Comparison of ENCODE assay signal across 1 cellular context in the genomic region with DNA sequence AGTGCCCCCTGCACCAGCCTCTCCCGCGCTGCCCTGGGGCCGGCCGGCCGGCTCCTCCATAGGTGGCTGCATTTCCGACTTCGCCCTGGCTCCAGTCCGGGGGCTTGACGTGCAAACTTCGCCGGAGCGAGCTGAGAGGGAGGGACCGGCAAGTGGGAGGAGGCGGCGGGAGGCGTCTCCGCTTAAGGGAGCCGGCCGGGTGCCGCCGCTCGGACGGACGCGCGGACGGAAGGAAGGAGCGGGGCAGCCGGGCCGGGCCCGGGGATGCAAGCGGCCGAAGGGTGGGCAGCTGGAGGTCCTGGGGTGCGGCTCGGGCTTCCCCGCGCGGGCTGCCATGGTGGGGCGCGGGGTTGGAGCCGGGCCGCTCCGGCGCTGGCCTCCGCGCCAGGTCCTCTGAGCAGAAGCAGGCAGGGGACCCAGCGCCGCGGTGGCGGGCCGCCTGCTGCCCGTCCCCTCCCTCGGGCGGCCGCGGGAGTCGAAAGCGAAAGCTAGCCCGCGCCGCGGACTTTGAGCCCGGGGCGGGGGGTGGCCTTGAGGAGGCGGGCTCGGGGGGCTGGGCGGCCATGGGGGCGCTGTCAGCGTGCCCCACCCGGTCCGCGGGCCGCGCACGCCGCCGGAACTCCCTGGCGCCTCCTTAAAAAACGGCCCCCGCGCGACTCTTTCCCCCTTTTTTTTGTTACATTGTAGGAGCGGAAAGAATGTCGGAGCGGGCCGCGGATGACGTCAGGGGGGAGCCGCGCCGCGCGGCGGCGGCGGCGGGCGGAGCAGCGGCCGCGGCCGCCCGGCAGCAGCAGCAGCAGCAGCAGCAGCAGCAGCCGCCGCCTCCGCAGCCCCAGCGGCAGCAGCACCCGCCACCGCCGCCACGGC.
TF ChIP-seq lines count a peak whose summit lies in the region.

A gene (minus strand): TSS at position 483 of the 867 bp plus-strand sequence.

TF ChIP-seq in HepG2, 621 proteins besides CTCF, POLR2A, EP300 and RAD21 (continued from another document and continues in another):
- TF ChIP-seq, protein P1, sequence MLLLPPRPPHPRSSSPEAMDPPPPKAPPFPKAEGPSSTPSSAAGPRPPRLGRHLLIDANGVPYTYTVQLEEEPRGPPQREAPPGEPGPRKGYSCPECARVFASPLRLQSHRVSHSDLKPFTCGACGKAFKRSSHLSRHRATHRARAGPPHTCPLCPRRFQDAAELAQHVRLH (CRISPR knock-in tag; IDR thresholded peaks at IDR 0.05; ENCODE audit: borderline replicate concordance, low read depth): no peak
- TF ChIP-seq PAF1 (CRISPR knock-in tag; IDR thresholded peaks at IDR 0.05): no peak
- no peak for TF ChIP-seq AKAP8 (CRISPR knock-in tag; IDR thresholded peaks at IDR 0.05)
- TF ChIP-seq ZNF558 (CRISPR knock-in tag; IDR thresholded peaks at IDR 0.05; ENCODE audit: borderline replicate concordance): no peak
- TF ChIP-seq, protein P2, sequence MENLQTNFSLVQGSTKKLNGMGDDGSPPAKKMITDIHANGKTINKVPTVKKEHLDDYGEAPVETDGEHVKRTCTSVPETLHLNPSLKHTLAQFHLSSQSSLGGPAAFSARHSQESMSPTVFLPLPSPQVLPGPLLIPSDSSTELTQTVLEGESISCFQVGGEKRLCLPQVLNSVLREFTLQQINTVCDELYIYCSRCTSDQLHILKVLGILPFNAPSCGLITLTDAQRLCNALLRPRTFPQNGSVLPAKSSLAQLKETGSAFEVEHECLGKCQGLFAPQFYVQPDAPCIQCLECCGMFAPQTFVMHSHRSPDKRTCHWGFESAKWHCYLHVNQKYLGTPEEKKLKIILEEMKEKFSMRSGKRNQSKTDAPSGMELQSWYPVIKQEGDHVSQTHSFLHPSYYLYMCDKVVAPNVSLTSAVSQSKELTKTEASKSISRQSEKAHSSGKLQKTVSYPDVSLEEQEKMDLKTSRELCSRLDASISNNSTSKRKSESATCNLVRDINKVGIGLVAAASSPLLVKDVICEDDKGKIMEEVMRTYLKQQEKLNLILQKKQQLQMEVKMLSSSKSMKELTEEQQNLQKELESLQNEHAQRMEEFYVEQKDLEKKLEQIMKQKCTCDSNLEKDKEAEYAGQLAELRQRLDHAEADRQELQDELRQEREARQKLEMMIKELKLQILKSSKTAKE (CRISPR knock-in tag; IDR thresholded peaks at IDR 0.05; ENCODE audit: borderline replicate concordance): no peak
- TF ChIP-seq, protein P3, sequence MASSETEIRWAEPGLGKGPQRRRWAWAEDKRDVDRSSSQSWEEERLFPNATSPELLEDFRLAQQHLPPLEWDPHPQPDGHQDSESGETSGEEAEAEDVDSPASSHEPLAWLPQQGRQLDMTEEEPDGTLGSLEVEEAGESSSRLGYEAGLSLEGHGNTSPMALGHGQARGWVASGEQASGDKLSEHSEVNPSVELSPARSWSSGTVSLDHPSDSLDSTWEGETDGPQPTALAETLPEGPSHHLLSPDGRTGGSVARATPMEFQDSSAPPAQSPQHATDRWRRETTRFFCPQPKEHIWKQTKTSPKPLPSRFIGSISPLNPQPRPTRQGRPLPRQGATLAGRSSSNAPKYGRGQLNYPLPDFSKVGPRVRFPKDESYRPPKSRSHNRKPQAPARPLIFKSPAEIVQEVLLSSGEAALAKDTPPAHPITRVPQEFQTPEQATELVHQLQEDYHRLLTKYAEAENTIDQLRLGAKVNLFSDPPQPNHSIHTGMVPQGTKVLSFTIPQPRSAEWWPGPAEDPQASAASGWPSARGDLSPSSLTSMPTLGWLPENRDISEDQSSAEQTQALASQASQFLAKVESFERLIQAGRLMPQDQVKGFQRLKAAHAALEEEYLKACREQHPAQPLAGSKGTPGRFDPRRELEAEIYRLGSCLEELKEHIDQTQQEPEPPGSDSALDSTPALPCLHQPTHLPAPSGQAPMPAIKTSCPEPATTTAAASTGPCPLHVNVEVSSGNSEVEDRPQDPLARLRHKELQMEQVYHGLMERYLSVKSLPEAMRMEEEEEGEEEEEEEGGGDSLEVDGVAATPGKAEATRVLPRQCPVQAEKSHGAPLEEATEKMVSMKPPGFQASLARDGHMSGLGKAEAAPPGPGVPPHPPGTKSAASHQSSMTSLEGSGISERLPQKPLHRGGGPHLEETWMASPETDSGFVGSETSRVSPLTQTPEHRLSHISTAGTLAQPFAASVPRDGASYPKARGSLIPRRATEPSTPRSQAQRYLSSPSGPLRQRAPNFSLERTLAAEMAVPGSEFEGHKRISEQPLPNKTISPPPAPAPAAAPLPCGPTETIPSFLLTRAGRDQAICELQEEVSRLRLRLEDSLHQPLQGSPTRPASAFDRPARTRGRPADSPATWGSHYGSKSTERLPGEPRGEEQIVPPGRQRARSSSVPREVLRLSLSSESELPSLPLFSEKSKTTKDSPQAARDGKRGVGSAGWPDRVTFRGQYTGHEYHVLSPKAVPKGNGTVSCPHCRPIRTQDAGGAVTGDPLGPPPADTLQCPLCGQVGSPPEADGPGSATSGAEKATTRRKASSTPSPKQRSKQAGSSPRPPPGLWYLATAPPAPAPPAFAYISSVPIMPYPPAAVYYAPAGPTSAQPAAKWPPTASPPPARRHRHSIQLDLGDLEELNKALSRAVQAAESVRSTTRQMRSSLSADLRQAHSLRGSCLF (CRISPR knock-in tag; IDR thresholded peaks at IDR 0.05; ENCODE audit: borderline replicate concordance): no peak
- no peak for TF ChIP-seq ZNF703 (CRISPR knock-in tag; IDR thresholded peaks at IDR 0.05; ENCODE audit: borderline replicate concordance)
- no peak for TF ChIP-seq SSRP1 (CRISPR knock-in tag; IDR thresholded peaks at IDR 0.05)
- TF ChIP-seq AGO2 (optimal IDR thresholded peaks at IDR 0.05; ENCODE audit: low read depth, low read length): peak; percentile 95
- no peak for TF ChIP-seq GTF2F1 (IDR thresholded peaks at IDR 0.05; ENCODE audit: low read length)
- no peak for TF ChIP-seq HOXA7 (CRISPR knock-in tag; IDR thresholded peaks at IDR 0.05)
- TF ChIP-seq ZNF672 (CRISPR knock-in tag; IDR thresholded peaks at IDR 0.05): no peak
- no peak for TF ChIP-seq ZFP41 (CRISPR knock-in tag; IDR thresholded peaks at IDR 0.05; ENCODE audit: borderline replicate concordance)
- TF ChIP-seq HNF4A (CRISPR knock-in tag; IDR thresholded peaks at IDR 0.05): peak; percentile 63
- TF ChIP-seq BHLHE40 (IDR thresholded peaks at IDR 0.05; ENCODE audit: low read length): peak; percentile 39; the same call in 1 of the 2 replicates
- TF ChIP-seq, protein P4, sequence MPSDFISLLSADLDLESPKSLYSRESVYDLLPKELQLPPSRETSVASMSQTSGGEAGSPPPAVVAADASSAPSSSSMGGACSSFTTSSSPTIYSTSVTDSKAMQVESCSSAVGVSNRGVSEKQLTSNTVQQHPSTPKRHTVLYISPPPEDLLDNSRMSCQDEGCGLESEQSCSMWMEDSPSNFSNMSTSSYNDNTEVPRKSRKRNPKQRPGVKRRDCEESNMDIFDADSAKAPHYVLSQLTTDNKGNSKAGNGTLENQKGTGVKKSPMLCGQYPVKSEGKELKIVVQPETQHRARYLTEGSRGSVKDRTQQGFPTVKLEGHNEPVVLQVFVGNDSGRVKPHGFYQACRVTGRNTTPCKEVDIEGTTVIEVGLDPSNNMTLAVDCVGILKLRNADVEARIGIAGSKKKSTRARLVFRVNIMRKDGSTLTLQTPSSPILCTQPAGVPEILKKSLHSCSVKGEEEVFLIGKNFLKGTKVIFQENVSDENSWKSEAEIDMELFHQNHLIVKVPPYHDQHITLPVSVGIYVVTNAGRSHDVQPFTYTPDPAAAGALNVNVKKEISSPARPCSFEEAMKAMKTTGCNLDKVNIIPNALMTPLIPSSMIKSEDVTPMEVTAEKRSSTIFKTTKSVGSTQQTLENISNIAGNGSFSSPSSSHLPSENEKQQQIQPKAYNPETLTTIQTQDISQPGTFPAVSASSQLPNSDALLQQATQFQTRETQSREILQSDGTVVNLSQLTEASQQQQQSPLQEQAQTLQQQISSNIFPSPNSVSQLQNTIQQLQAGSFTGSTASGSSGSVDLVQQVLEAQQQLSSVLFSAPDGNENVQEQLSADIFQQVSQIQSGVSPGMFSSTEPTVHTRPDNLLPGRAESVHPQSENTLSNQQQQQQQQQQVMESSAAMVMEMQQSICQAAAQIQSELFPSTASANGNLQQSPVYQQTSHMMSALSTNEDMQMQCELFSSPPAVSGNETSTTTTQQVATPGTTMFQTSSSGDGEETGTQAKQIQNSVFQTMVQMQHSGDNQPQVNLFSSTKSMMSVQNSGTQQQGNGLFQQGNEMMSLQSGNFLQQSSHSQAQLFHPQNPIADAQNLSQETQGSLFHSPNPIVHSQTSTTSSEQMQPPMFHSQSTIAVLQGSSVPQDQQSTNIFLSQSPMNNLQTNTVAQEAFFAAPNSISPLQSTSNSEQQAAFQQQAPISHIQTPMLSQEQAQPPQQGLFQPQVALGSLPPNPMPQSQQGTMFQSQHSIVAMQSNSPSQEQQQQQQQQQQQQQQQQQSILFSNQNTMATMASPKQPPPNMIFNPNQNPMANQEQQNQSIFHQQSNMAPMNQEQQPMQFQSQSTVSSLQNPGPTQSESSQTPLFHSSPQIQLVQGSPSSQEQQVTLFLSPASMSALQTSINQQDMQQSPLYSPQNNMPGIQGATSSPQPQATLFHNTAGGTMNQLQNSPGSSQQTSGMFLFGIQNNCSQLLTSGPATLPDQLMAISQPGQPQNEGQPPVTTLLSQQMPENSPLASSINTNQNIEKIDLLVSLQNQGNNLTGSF (CRISPR knock-in tag; IDR thresholded peaks at IDR 0.05): no peak
- no peak; the same call in 1 of the 2 replicates for TF ChIP-seq ZSCAN21 (CRISPR knock-in tag; IDR thresholded peaks at IDR 0.05; ENCODE audit: borderline replicate concordance)
- TF ChIP-seq HNRNPL (IDR thresholded peaks at IDR 0.05; ENCODE audit: low read depth, low read length): peak; percentile 93
- TF ChIP-seq JUNB (CRISPR knock-in tag; IDR thresholded peaks at IDR 0.05; ENCODE audit: borderline replicate concordance): no peak
- TF ChIP-seq ZNF775 (CRISPR knock-in tag; IDR thresholded peaks at IDR 0.05; ENCODE audit: borderline replicate concordance): 0 out of 2 replicates have a peak, but pooled peaks have one; percentile 76
- TF ChIP-seq, protein P5, sequence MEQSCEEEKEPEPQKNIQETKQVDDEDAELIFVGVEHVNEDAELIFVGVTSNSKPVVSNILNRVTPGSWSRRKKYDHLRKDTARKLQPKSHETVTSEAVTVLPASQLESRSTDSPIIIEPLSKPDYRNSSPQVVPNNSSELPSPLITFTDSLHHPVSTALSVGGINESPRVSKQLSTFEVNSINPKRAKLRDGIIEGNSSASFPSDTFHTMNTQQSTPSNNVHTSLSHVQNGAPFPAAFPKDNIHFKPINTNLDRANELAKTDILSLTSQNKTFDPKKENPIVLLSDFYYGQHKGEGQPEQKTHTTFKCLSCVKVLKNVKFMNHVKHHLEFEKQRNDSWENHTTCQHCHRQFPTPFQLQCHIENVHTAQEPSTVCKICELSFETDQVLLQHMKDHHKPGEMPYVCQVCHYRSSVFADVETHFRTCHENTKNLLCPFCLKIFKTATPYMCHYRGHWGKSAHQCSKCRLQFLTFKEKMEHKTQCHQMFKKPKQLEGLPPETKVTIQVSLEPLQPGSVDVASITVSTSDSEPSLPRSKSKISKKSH (CRISPR knock-in tag; IDR thresholded peaks at IDR 0.05; ENCODE audit: borderline replicate concordance): 0 out of 2 replicates have a peak, but pooled peaks have one; percentile 4
- no peak for TF ChIP-seq ZKSCAN5 (CRISPR knock-in tag; IDR thresholded peaks at IDR 0.05)
- no peak for TF ChIP-seq ZNF7 (CRISPR knock-in tag; IDR thresholded peaks at IDR 0.05)
- TF ChIP-seq, protein P6, sequence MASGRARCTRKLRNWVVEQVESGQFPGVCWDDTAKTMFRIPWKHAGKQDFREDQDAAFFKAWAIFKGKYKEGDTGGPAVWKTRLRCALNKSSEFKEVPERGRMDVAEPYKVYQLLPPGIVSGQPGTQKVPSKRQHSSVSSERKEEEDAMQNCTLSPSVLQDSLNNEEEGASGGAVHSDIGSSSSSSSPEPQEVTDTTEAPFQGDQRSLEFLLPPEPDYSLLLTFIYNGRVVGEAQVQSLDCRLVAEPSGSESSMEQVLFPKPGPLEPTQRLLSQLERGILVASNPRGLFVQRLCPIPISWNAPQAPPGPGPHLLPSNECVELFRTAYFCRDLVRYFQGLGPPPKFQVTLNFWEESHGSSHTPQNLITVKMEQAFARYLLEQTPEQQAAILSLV (CRISPR knock-in tag; IDR thresholded peaks at IDR 0.05; ENCODE audit: borderline replicate concordance): no peak
- TF ChIP-seq SMAD9 (CRISPR knock-in tag; IDR thresholded peaks at IDR 0.05): no peak
- no peak for TF ChIP-seq ISL2 (CRISPR knock-in tag; IDR thresholded peaks at IDR 0.05)
- no peak for TF ChIP-seq MLLT10 (CRISPR knock-in tag; IDR thresholded peaks at IDR 0.05)
- TF ChIP-seq, protein P7, sequence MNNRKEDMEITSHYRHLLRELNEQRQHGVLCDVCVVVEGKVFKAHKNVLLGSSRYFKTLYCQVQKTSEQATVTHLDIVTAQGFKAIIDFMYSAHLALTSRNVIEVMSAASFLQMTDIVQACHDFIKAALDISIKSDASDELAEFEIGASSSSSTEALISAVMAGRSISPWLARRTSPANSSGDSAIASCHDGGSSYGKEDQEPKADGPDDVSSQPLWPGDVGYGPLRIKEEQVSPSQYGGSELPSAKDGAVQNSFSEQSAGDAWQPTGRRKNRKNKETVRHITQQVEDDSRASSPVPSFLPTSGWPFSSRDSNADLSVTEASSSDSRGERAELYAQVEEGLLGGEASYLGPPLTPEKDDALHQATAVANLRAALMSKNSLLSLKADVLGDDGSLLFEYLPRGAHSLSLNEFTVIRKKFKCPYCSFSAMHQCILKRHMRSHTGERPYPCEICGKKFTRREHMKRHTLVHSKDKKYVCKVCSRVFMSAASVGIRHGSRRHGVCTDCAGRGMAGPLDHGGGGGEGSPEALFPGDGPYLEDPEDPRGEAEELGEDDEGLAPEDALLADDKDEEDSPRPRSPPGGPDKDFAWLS (CRISPR knock-in tag; IDR thresholded peaks at IDR 0.05; ENCODE audit: borderline replicate concordance): 0 out of 2 replicates have a peak, but pooled peaks have one; percentile 37
- no peak; the same call in 1 of the 2 replicates for TF ChIP-seq ZNF782 (CRISPR knock-in tag; IDR thresholded peaks at IDR 0.05; ENCODE audit: borderline replicate concordance)
- TF ChIP-seq RORA (CRISPR knock-in tag; IDR thresholded peaks at IDR 0.05): no peak
- TF ChIP-seq, protein P8, sequence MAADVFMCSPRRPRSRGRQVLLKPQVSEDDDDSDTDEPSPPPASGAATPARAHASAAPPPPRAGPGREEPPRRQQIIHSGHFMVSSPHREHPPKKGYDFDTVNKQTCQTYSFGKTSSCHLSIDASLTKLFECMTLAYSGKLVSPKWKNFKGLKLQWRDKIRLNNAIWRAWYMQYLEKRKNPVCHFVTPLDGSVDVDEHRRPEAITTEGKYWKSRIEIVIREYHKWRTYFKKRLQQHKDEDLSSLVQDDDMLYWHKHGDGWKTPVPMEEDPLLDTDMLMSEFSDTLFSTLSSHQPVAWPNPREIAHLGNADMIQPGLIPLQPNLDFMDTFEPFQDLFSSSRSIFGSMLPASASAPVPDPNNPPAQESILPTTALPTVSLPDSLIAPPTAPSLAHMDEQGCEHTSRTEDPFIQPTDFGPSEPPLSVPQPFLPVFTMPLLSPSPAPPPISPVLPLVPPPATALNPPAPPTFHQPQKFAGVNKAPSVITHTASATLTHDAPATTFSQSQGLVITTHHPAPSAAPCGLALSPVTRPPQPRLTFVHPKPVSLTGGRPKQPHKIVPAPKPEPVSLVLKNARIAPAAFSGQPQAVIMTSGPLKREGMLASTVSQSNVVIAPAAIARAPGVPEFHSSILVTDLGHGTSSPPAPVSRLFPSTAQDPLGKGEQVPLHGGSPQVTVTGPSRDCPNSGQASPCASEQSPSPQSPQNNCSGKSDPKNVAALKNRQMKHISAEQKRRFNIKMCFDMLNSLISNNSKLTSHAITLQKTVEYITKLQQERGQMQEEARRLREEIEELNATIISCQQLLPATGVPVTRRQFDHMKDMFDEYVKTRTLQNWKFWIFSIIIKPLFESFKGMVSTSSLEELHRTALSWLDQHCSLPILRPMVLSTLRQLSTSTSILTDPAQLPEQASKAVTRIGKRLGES (CRISPR knock-in tag; IDR thresholded peaks at IDR 0.05; ENCODE audit: borderline replicate concordance): no peak
